13 cellular contexts compared by ENCODE assay signal in genomic region chr12:64756371-64756770, GRCh38. TPM values are rescaled to one million over a fixed set of nuclear protein-coding genes. Genes with fewer than 3 reads are reported as not detected.
DNase-seq lines count a peak whose midpoint lies in the region; ATAC-seq and TF ChIP-seq lines count a peak whose summit lies in the region.
"Had no signal": no experiment of that assay in that cellular context is flagged by ENCODE, and none has a peak within 500 bp of the region (broad histone marks: within the 10 kb centered on the region; RNA-seq: fewer than 3 reads in every experiment).

No MANE protein-coding gene starts in this region.

- H3K4me3 ChIP-seq in heart right ventricle: no peak overlapping the region
- no peak overlapping the region for H3K4me3 ChIP-seq in mesendoderm (ENCODE audit: low read length)
- H3K4me3 ChIP-seq: gastroesophageal sphincter had no signal

- no peak overlapping the region for H2BK120ac ChIP-seq in mesendoderm (ENCODE audit: low read depth, low read length)

- H3K79me2 ChIP-seq in mesendoderm (ENCODE audit: control insufficient read depth, insufficient read depth, low read length): peaks cover 4% of the 10 kb centered on the region

- H2BK5ac ChIP-seq in mesendoderm (ENCODE audit: low read length): no peak overlapping the region

- H3K4me3 Mint-ChIP-seq in activated naive CD4-positive, alpha-beta T cell treated with anti-CD3 and anti-CD28 coated beads, Interleukin-2, amount 50 U/mL, for 24 hours: no peak overlapping the region
- H3K4me3 Mint-ChIP-seq in type B pancreatic cell (peak overlapping the region; percentile 23), progenitor cell of endocrine pancreas (ENCODE audit: low read depth) (no peak overlapping the region)

- H4K8ac ChIP-seq in mesendoderm (ENCODE audit: low read depth, low read length): no peak overlapping the region

- H3K9ac ChIP-seq in mesendoderm (ENCODE audit: low read length): no peak overlapping the region

- no peak overlapping the region for H4K5ac ChIP-seq in mesendoderm (ENCODE audit: low read length)

- intact Hi-C loops in heart right ventricle (cut with DNase I): loop anchor here in 1 of 10 donors (5.0 kb wide), 1 partner anchor 1959 kb away; no protein-coding TSS in a partner anchor

- H2AK5ac ChIP-seq in mesendoderm (ENCODE audit: low read length): no peak overlapping the region

- peak overlapping the region; percentile 59 for H3K27ac Mint-ChIP-seq in activated naive CD4-positive, alpha-beta T cell treated with anti-CD3 and anti-CD28 coated beads, Interleukin-2, amount 50 U/mL, for 24 hours
- H3K27ac Mint-ChIP-seq in type B pancreatic cell (no peak overlapping the region), progenitor cell of endocrine pancreas (no peak overlapping the region)

- H3K4me1 ChIP-seq in heart right ventricle (peaks cover 5 to 89% (median 38%) of the 10 kb centered on the region in 9 donors), mesendoderm (ENCODE audit: control insufficient read depth, low read depth, low read length) (no peaks in the 10 kb centered on the region)

- no peak for TF ChIP-seq CTCF in type B pancreatic cell (conservative IDR thresholded peaks at IDR 0.05)
- no peak for TF ChIP-seq CTCF in progenitor cell of endocrine pancreas (IDR thresholded peaks at IDR 0.05; ENCODE audit: unreplicated experiment)
- no peak for TF ChIP-seq CTCF in heart right ventricle (IDR thresholded peaks at IDR 0.05)

- peaks cover 3% of the 10 kb centered on the region for H3K36me3 Mint-ChIP-seq in activated naive CD4-positive, alpha-beta T cell treated with anti-CD3 and anti-CD28 coated beads, Interleukin-2, amount 50 U/mL, for 24 hours
- peaks cover 12% of the 10 kb centered on the region for H3K36me3 Mint-ChIP-seq in type B pancreatic cell
- peaks cover 6% of the 10 kb centered on the region for H3K36me3 Mint-ChIP-seq in progenitor cell of endocrine pancreas (ENCODE audit: insufficient read depth)

- H3K27me3 Mint-ChIP-seq in activated naive CD4-positive, alpha-beta T cell treated with anti-CD3 and anti-CD28 coated beads, Interleukin-2, amount 50 U/mL, for 24 hours: no peaks in the 10 kb centered on the region
- no peaks in the 10 kb centered on the region for H3K27me3 Mint-ChIP-seq in type B pancreatic cell
- H3K27me3 Mint-ChIP-seq in progenitor cell of endocrine pancreas: no peaks in the 10 kb centered on the region

- H3K9me3 Mint-ChIP-seq in activated naive CD4-positive, alpha-beta T cell treated with anti-CD3 and anti-CD28 coated beads, Interleukin-2, amount 50 U/mL, for 24 hours: no peaks in the 10 kb centered on the region
- H3K9me3 Mint-ChIP-seq in type B pancreatic cell (no peaks in the 10 kb centered on the region), progenitor cell of endocrine pancreas (ENCODE audit: low read depth) (no peaks in the 10 kb centered on the region)

- H3K36me3 ChIP-seq in heart right ventricle: peaks cover 0 to 33% (median 0%) of the 10 kb centered on the region in 9 donors
- peaks cover 3% of the 10 kb centered on the region for H3K36me3 ChIP-seq in mesendoderm (ENCODE audit: control insufficient read depth, insufficient read depth, low read length)

- ATAC-seq in HG02588 (IDR thresholded peaks at IDR 0.05; ENCODE audit: unreplicated experiment): peak; percentile 44
- ATAC-seq in HG03520 (IDR thresholded peaks at IDR 0.05; ENCODE audit: unreplicated experiment): peak; percentile 36
- ATAC-seq in heart right ventricle: no peak
- ATAC-seq: gastroesophageal sphincter had no signal

- H2BK15ac ChIP-seq in mesendoderm (replicated peaks; ENCODE audit: low read depth): no peak overlapping the region

- no peaks in the 10 kb centered on the region for H3K9me3 ChIP-seq in heart right ventricle
- H3K9me3 ChIP-seq: gastroesophageal sphincter had no signal

- no peak for DNase-seq in activated naive CD4-positive, alpha-beta T cell (lab: John Stamatoyannopoulos, UW)
- DNase-seq in type B pancreatic cell (ENCODE audit: extremely low spot score, unreplicated experiment) (no peak), progenitor cell of endocrine pancreas (ENCODE audit: low spot score, unreplicated experiment) (no peak), heart right ventricle (no peak), mesendoderm (no peak)
- DNase-seq: DMS53, H7, NCI-H510A, RPMI8226 had no signal

- H3K27ac ChIP-seq in heart right ventricle (peak overlapping the region in 1 of 10 donors; percentile 94), mesendoderm (ENCODE audit: low read depth, low read length) (no peak overlapping the region)
- H3K27ac ChIP-seq: gastroesophageal sphincter had no signal

- 72 to 79% methylated on average over 2 of the region's 2 CpGs for WGBS in heart right ventricle, 2 donors
- WGBS in mesendoderm (ENCODE audit: extremely low coverage, insufficient coverage, low lambda C conversion rate): no CpG with 5 or more reads among the region's 2 CpGs

- peaks cover 8% of the 10 kb centered on the region for H3K79me1 ChIP-seq in mesendoderm (ENCODE audit: low read length)

- no peak overlapping the region for H3K4me2 ChIP-seq in mesendoderm (ENCODE audit: low read length)

- H3K23ac ChIP-seq in mesendoderm (ENCODE audit: low read length): no peak overlapping the region

- no peaks in the 10 kb centered on the region for H3K27me3 ChIP-seq in heart right ventricle
- no peaks in the 10 kb centered on the region for H3K27me3 ChIP-seq in mesendoderm (ENCODE audit: insufficient read depth, low read length, poor library complexity)
- H3K27me3 ChIP-seq: gastroesophageal sphincter had no signal

- no peak overlapping the region for H3K18ac ChIP-seq in mesendoderm (ENCODE audit: low read length)

- H3K4ac ChIP-seq in mesendoderm (ENCODE audit: low read depth, low read length): no peak overlapping the region

- H3K56ac ChIP-seq in mesendoderm (ENCODE audit: low read length): no peak overlapping the region

- peaks cover 41% of the 10 kb centered on the region for H3K4me1 Mint-ChIP-seq in activated naive CD4-positive, alpha-beta T cell treated with anti-CD3 and anti-CD28 coated beads, Interleukin-2, amount 50 U/mL, for 24 hours
- peaks cover 29% of the 10 kb centered on the region for H3K4me1 Mint-ChIP-seq in type B pancreatic cell (ENCODE audit: unreplicated experiment)
- H3K4me1 Mint-ChIP-seq in progenitor cell of endocrine pancreas (ENCODE audit: low read depth): peaks cover 12% of the 10 kb centered on the region

RNA-seq across cellular contexts. Expression of gene GNS, which starts 2.8 kb away (rescaled TPM):
- total RNA-seq in type B pancreatic cell (ENCODE audit: low replicate concordance) (76.7 and 84.7 TPM in 2 replicates), progenitor cell of endocrine pancreas (71.5 and 78.8 TPM in 2 replicates), heart right ventricle (100 to 1,000 TPM in 7 of 10 donors, 10 to 100 TPM in 3; 89.1 to 204 (median 102) TPM)
- 10 to 100 TPM; 20.4 to 41.4 TPM for polyA plus RNA-seq in heart right ventricle
- polyA plus RNA-seq in mesendoderm (2013, experiment 1 of 2): 10.3 TPM
- polyA plus RNA-seq in mesendoderm (2013, experiment 2 of 2): 10.5 TPM

Comparison
In these comparisons a context has a peak if more than half of its experiments do, and no peak if none do; other contexts are left out.
1. ATAC-seq: peak in HG02588 (single experiment) and HG03520 (single experiment); none in heart right ventricle (0 of 8).